Comparison of ENCODE assay signal across 8 cellular contexts in the genomic region with DNA sequence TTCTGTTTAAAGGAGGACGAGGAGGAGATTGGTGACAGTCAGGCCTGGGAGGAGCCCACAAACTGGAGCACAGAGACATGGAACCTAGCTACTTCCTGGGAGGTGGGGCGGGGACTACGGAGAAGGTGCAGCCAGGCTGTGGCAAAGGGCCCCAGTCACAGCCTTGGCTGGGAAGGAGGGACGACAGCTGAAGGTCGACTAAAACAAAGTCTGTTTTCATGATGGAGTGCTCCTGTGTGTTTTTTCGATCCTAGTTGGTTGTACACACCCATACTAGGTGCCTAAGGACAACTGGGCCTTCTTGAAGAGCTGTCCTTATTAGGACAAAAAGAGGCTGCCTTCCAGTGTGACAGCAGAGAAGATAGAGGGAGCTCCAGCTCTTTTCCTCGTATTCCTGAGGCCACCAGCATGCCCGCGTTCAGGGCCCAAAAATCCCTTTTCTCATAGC.
DNase-seq lines count a peak whose midpoint lies in the region.

No MANE protein-coding gene starts in this region.

- H3K4me2 ChIP-seq in BLaER1, result peak overlapping the region; percentile 94

- H3K27me3 ChIP-seq in BLaER1 (no peaks in the 10 kb centered on the region), HUES6 (ENCODE audit: control insufficient read depth, insufficient read depth, low read length) (0 out of 2 replicates have a peak, but pooled peaks cover 9% of the 10 kb centered on the region), muscle layer of duodenum (ENCODE audit: low read depth, low read length) (no peaks in the 10 kb centered on the region)

- H3K27ac ChIP-seq in BLaER1, result peak overlapping the region; percentile 77
- peak overlapping the region; percentile 24; the same call in 1 of the 2 replicates for H3K27ac ChIP-seq in HUES6 (ENCODE audit: low read depth, low read length)
- peak overlapping the region; percentile 99 for H3K27ac ChIP-seq in muscle layer of duodenum (ENCODE audit: low read length)

- H3K4me1 ChIP-seq in BLaER1 (peaks cover 89% of the 10 kb centered on the region), HUES6 (ENCODE audit: control insufficient read depth, insufficient read depth, low read length) (peaks cover 10% of the 10 kb centered on the region), muscle layer of duodenum (ENCODE audit: control insufficient read depth in 1 of 2, insufficient read depth in 2 of 2, low read length in 2 of 2) (peaks cover 5 to 31% of the 10 kb centered on the region in 2 donors)

- H3K4me3 ChIP-seq in BLaER1 (peak overlapping the region; percentile 75; the same call in 1 of the 2 replicates), HUES6 (ENCODE audit: low read depth, low read length) (no peak overlapping the region), muscle layer of duodenum (ENCODE audit: low read depth in 1 of 2, low read length in 2 of 2) (peak overlapping the region in 1 of 2 donors; percentile 88)

- no peaks in the 10 kb centered on the region for H4K20me1 ChIP-seq in BLaER1

- H3K9ac ChIP-seq in BLaER1 (peak overlapping the region; percentile 92), HUES6 (ENCODE audit: low read length) (peak overlapping the region; percentile 53)

- H3K9me3 ChIP-seq in BLaER1 (no peaks in the 10 kb centered on the region), HUES6 (ENCODE audit: control insufficient read depth, insufficient read depth, low read depth, low read length) (no peaks in the 10 kb centered on the region), muscle layer of duodenum (ENCODE audit: control insufficient read depth in 1 of 2, low read length in 2 of 2) (no peaks in the 10 kb centered on the region)

- DNase-seq in cerebellar cortex (ENCODE audit: low spot score) (peak; percentile 91), T1000 (lab: John Stamatoyannopoulos, UW) (no peak), NCI-H510A treated with DMSO at 0.1 percent for 48 hours (lab: John Stamatoyannopoulos, UW) (no peak)
- no peak for DNase-seq in stimulated activated CD4-positive, alpha-beta T cell treated with anti-CD3 and anti-CD28 coated beads, Interleukin-4, amount 100 ng/mL, for 1 hour
- no peak for DNase-seq in effector CD8-positive, alpha-beta T cell (lab: John Stamatoyannopoulos, UW)

- H3K36me3 ChIP-seq in BLaER1 (peaks cover 11% of the 10 kb centered on the region), HUES6 (ENCODE audit: control insufficient read depth, insufficient read depth, low read length) (peaks cover 31% of the 10 kb centered on the region), muscle layer of duodenum (ENCODE audit: control insufficient read depth in 1 of 2, insufficient read depth in 2 of 2, low read length in 2 of 2) (peaks cover 8 to 14% of the 10 kb centered on the region in 2 donors)

Comparison
In these comparisons a context has a peak if more than half of its experiments do, and no peak if none do; other contexts are left out.
1. H3K27ac ChIP-seq: peak in every context shown above with its lines; median percentile 99 in muscle layer of duodenum; 77 in BLaER1; 24 in HUES6.